ENCODE assay signal across 8 cellular contexts in the genomic region with DNA sequence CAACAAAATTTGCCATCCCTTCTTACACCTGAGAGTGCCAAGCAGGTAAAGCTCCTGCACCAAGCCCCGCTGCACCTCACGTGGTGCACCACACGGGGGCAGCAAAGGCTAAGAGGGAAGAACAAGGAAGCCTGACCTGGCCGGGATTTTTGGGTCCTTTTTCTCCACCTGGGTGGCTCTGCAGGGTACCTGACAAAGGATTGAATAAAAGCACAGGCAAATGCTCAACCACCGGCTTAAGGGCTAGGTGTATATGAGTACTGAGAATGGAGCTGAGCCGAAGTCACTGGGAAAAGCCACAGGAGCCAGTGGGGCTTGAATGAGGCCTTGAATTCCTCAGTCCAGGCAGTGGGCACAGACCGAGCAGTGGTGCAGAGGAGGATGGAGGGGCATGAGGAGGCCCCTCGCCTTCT. TPM values are rescaled to one million over a fixed set of nuclear protein-coding genes. Genes with fewer than 3 reads are reported as not detected.
A peak's percentile ranks its signal among the peaks of the same experiment; 100 is the strongest.
DNase-seq lines count a peak whose midpoint lies in the region; ATAC-seq and TF ChIP-seq lines count a peak whose summit lies in the region.

No MANE protein-coding gene starts in this region.

- DNase-seq in DMS53 (lab: John Stamatoyannopoulos, UW) (peak; percentile 70), DMS53 treated with DMSO at 0.1 percent for 48 hours (lab: John Stamatoyannopoulos, UW; ENCODE audit: unreplicated experiment) (no peak), LNCaP clone FGC (ENCODE audit: low read depth) (peak; percentile 44), SJSA1 (ENCODE audit: low read depth in 1 of 2, low spot score in 2 of 2) (peak; percentile 41 to 68), heart right ventricle (peak; percentile 58 to 72), putamen (ENCODE audit: low spot score) (peak; percentile 53)
- DNase-seq in activated naive CD4-positive, alpha-beta T cell treated with anti-CD3 and anti-CD28 coated beads, Interleukin-2, amount 50 U/mL, for 72 hours (ENCODE audit: low spot score in 2 of 2) = peak; percentile 62 to 78

- H3K4me3 ChIP-seq in LNCaP clone FGC (ENCODE audit: low read depth, low read length) (no peak overlapping the region), SJSA1 (no peak overlapping the region), heart right ventricle (no peak overlapping the region)

- H3K27ac Mint-ChIP-seq in activated naive CD4-positive, alpha-beta T cell treated with anti-CD3 and anti-CD28 coated beads, Interleukin-2, amount 50 U/mL, for 72 hours = no peak overlapping the region

- H3K9me3 Mint-ChIP-seq in activated naive CD4-positive, alpha-beta T cell treated with anti-CD3 and anti-CD28 coated beads, Interleukin-2, amount 50 U/mL, for 72 hours = no peaks in the 10 kb centered on the region

- 17 to 18% methylated on average over 8 of the region's 8 CpGs for WGBS in heart right ventricle, 2 donors

- no peaks in the 10 kb centered on the region for H3K27me3 ChIP-seq in SJSA1 (replicated peaks)
- H3K27me3 ChIP-seq in heart right ventricle = no peaks in the 10 kb centered on the region

- H3K27ac ChIP-seq in SJSA1 = no peak overlapping the region
- no peak overlapping the region for H3K27ac ChIP-seq in heart right ventricle

- no peaks in the 10 kb centered on the region for H3K36me3 Mint-ChIP-seq in activated naive CD4-positive, alpha-beta T cell treated with anti-CD3 and anti-CD28 coated beads, Interleukin-2, amount 50 U/mL, for 72 hours

- no peaks in the 10 kb centered on the region for H3K9me3 ChIP-seq in SJSA1 (replicated peaks)
- no peaks in the 10 kb centered on the region for H3K9me3 ChIP-seq in heart right ventricle

- TF ChIP-seq CTCF in LNCaP clone FGC (IDR thresholded peaks at IDR 0.05; ENCODE audit: control insufficient read depth, extremely low read depth, insufficient read depth) = peak; percentile 97
- peak; percentile 83 to 95 (median 91) for TF ChIP-seq CTCF in heart right ventricle (IDR thresholded peaks at IDR 0.05)

- peak; percentile 46 to 58 for ATAC-seq in activated naive CD4-positive, alpha-beta T cell treated with anti-CD3 and anti-CD28 coated beads, Interleukin-2, amount 50 U/mL, for 72 hours
- ATAC-seq in heart right ventricle (peak in 3 of 8 donors; percentile 37 to 45 (median 39)), HG02588 (IDR thresholded peaks at IDR 0.05; ENCODE audit: unreplicated experiment) (no peak)

- intact Hi-C loops in heart right ventricle (cut with DNase I) = loop anchor here in 6 of 10 donors (1.0 to 5.0 kb wide), 5 partner anchors 51 to 66 kb away; no protein-coding TSS in a partner anchor

- no peaks in the 10 kb centered on the region for H3K36me3 ChIP-seq in SJSA1
- no peaks in the 10 kb centered on the region for H3K36me3 ChIP-seq in heart right ventricle

- H3K4me1 ChIP-seq in SJSA1 (replicated peaks) (no peaks in the 10 kb centered on the region), heart right ventricle (peaks cover 0 to 20% (median 9%) of the 10 kb centered on the region in 9 donors)

RNA-seq across cellular contexts. Expression of a gene that starts 36.4 kb away (rescaled TPM):
- 1.7 and 5.0 TPM in 2 replicates for total RNA-seq in SJSA1 (2014; rRNA removed; shearing (Covaris generic))
- under 1 TPM; 0.09 to 0.70 TPM for total RNA-seq in activated naive CD4-positive, alpha-beta T cell treated with anti-CD3 and anti-CD28 coated beads, Interleukin-2, amount 50 U/mL, for 72 hours
- 10 to 100 TPM in 7 of 10 donors, 1 to 10 TPM in 3; 7.7 to 14.1 (median 10.4) TPM for total RNA-seq in heart right ventricle
- 1 to 10 TPM; 2.3 to 3.1 TPM for polyA plus RNA-seq in heart right ventricle
